Comparison of ENCODE assay signal across 11 cellular contexts in the genomic region with DNA sequence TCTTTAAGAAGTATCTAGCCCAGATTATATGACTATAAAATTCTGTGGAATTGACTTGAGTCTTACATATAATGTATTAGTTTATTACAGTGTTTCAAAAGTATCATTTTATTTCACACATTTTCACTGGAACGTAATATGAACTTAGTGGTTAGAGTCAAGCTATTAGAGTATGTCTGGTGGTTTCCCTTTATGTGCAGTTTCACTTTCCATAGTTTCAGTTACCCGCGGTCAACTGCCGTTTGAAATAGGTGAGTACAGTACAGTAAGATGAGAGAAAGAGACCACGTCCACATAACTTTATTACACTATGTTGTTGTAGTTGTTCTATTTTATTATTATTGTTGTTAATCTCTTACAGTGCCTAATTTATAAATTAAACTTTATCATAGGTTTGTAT.
A peak's percentile ranks its signal among the peaks of the same experiment; 100 is the strongest.
DNase-seq lines count a peak whose midpoint lies in the region; ATAC-seq and TF ChIP-seq lines count a peak whose summit lies in the region.
"Had no signal": no experiment of that assay in that cellular context is flagged by ENCODE, and none has a peak within 500 bp of the region (broad histone marks: within the 10 kb centered on the region; RNA-seq: fewer than 3 reads in every experiment).

No MANE protein-coding gene starts in this region.

- peak; percentile 30 for DNase-seq in GM10266 (ENCODE audit: extremely low spot score)
- peak; percentile 3 to 16 for DNase-seq in activated CD4-positive, alpha-beta T cell treated with anti-CD3 and anti-CD28 coated beads, Interleukin-2, amount 50 U/mL, for 4 hours
- DNase-seq in SHP77 treated with DMSO at 0.1 percent for 48 hours (lab: John Stamatoyannopoulos, UW) = no peak
- no peak for DNase-seq in NCI-H1694 treated with DMSO at 0.1 percent for 48 hours (lab: John Stamatoyannopoulos, UW)
- no peak for DNase-seq in AG08396 (ENCODE audit: low spot score)
- no peak for DNase-seq in NCI-H510A (lab: John Stamatoyannopoulos, UW)
- DNase-seq: GDM1, heart right ventricle, NCI-H226 had no signal

- no peak for TF ChIP-seq CTCF in GM10266 (IDR thresholded peaks at IDR 0.05; ENCODE audit: control insufficient read depth, insufficient read depth, low read depth, missing control alignments)

- ATAC-seq in GM19397 (IDR thresholded peaks at IDR 0.05; ENCODE audit: unreplicated experiment) = peak; percentile 98
- peak; percentile 100 for ATAC-seq in HG03103 (IDR thresholded peaks at IDR 0.05; ENCODE audit: low read depth, unreplicated experiment)
- ATAC-seq: heart right ventricle had no signal

Comparison
In these comparisons a context has a peak if more than half of its experiments do, and no peak if none do; other contexts are left out.
1. DNase-seq: peak in GM10266 (single experiment) and activated CD4-positive, alpha-beta T cell treated with anti-CD3 and anti-CD28 coated beads, Interleukin-2, amount 50 U/mL, for 4 hours (2 of 2); none in SHP77 treated with DMSO at 0.1 percent for 48 hours (single experiment), NCI-H1694 treated with DMSO at 0.1 percent for 48 hours (single experiment), AG08396 (single experiment) and NCI-H510A (single experiment).